Comparison of ENCODE assay signal across 16 cellular contexts in genomic region chr7:133054167-133054840, GRCh38. TPM values are rescaled to one million over a fixed set of nuclear protein-coding genes. Genes with fewer than 3 reads are reported as not detected.
DNase-seq lines count a peak whose midpoint lies in the region; ATAC-seq and TF ChIP-seq lines count a peak whose summit lies in the region.
"Had no signal": no experiment of that assay in that cellular context is flagged by ENCODE, and none has a peak within 500 bp of the region (broad histone marks: within the 10 kb centered on the region; RNA-seq: fewer than 3 reads in every experiment).

No MANE protein-coding gene starts in this region.

- H3K4me1 ChIP-seq in heart left ventricle: peaks cover 3 to 67% (median 49%) of the 10 kb centered on the region in 12 donors
- peaks cover 39% of the 10 kb centered on the region for H3K4me1 ChIP-seq in SJSA1 (replicated peaks)
- H3K4me1 ChIP-seq in fibroblast of lung (ENCODE audit: control insufficient read depth, extremely low read depth, insufficient read depth, low read length): peaks cover 30% of the 10 kb centered on the region
- H3K4me1 ChIP-seq in thoracic aorta (ENCODE audit: control insufficient read depth in 1 of 2, low read depth in 2 of 2): peaks cover 29 to 43% of the 10 kb centered on the region in 2 donors
- H3K4me1 ChIP-seq: neural progenitor cell had no signal

- H2AFZ ChIP-seq in fibroblast of lung (ENCODE audit: low read length): no peak overlapping the region
- H2AFZ ChIP-seq: neural progenitor cell had no signal

- intact Hi-C loops in heart left ventricle (cut with DNase I): no loop called here
- intact Hi-C loops in cardiac septum (cut with DNase I): no loop called here

- ATAC-seq in heart left ventricle (no peak), thoracic aorta (ENCODE audit: insufficient number of reproducible peaks, low FRiP score, low read depth) (no peak), GM18909 (IDR thresholded peaks at IDR 0.05; ENCODE audit: poor library complexity, unreplicated experiment) (no peak), HG02623 (IDR thresholded peaks at IDR 0.05; ENCODE audit: unreplicated experiment) (no peak)
- ATAC-seq: Panc1 had no signal

- DNase-seq in heart left ventricle: no peak
- no peak for DNase-seq in cardiac septum (ENCODE audit: low spot score)
- no peak for DNase-seq in SJSA1 (ENCODE audit: low read depth in 1 of 2, low spot score in 2 of 2)
- peak; percentile 31 to 43 for DNase-seq in fibroblast of lung (ENCODE audit: low read depth in 2 of 2)
- DNase-seq in thoracic aorta (ENCODE audit: low spot score): no peak
- DNase-seq in GOT3 (lab: John Stamatoyannopoulos, UW): no peak
- DNase-seq: activated CD4-positive, alpha-beta T cell treated with anti-CD3 and anti-CD28 coated beads, Interleukin-2, amount 50 U/mL, for 4 hours; dermis blood vessel endothelial cell; esophagus squamous epithelium; NCI-H1694; small intestine; T-helper 9 cell had no signal

- H3K27ac ChIP-seq in heart left ventricle (peak overlapping the region in 7 of 12 donors; percentile 11 to 80 (median 72)), SJSA1 (peak overlapping the region; percentile 85), fibroblast of lung (ENCODE audit: insufficient read depth, low read length) (peak overlapping the region; percentile 83), thoracic aorta (peak overlapping the region; percentile 24 to 79)
- H3K27ac ChIP-seq: neural progenitor cell had no signal

- H4K20me1 ChIP-seq in fibroblast of lung (ENCODE audit: control insufficient read depth, extremely low read depth, insufficient read depth, low read length): no peaks in the 10 kb centered on the region

- H3K36me3 ChIP-seq in heart left ventricle (no peaks in the 10 kb centered on the region), SJSA1 (no peaks in the 10 kb centered on the region), fibroblast of lung (ENCODE audit: control insufficient read depth, insufficient read depth, low read length) (no peaks in the 10 kb centered on the region), thoracic aorta (no peaks in the 10 kb centered on the region)
- H3K36me3 ChIP-seq: esophagus squamous epithelium, neural progenitor cell had no signal

- TF ChIP-seq POLR2A in heart left ventricle (IDR thresholded peaks at IDR 0.05): no peak

- no peak overlapping the region for H3K4me3 ChIP-seq in heart left ventricle
- H3K4me3 ChIP-seq in SJSA1: no peak overlapping the region
- H3K4me3 ChIP-seq in fibroblast of lung (replicated peaks in 1 of 4; ENCODE audit: control extremely low read depth in 1 of 4, insufficient read depth in 1 of 4, low read depth in 3 of 4, low read length in 4 of 4): no peak overlapping the region
- H3K4me3 ChIP-seq in thoracic aorta: no peak overlapping the region
- H3K4me3 ChIP-seq: esophagus squamous epithelium, neural progenitor cell had no signal

- H3K4me2 ChIP-seq in fibroblast of lung (ENCODE audit: extremely low read depth, insufficient read depth, low read length): peak overlapping the region; percentile 78
- H3K4me2 ChIP-seq: neural progenitor cell had no signal

- 52 to 55% (median 53%) methylated on average over 2 of the region's 2 CpGs for WGBS in heart left ventricle, 4 donors

- H3K9ac ChIP-seq in fibroblast of lung (ENCODE audit: insufficient read depth, low read length): no peak overlapping the region
- H3K9ac ChIP-seq: neural progenitor cell had no signal

- no peaks in the 10 kb centered on the region for H3K27me3 ChIP-seq in heart left ventricle
- H3K27me3 ChIP-seq in SJSA1 (replicated peaks): no peaks in the 10 kb centered on the region
- H3K27me3 ChIP-seq in fibroblast of lung (ENCODE audit: control insufficient read depth, insufficient read depth, low read length): no peaks in the 10 kb centered on the region
- H3K27me3 ChIP-seq in thoracic aorta (replicated peaks; ENCODE audit: insufficient read depth): no peaks in the 10 kb centered on the region
- H3K27me3 ChIP-seq: esophagus squamous epithelium, neural progenitor cell had no signal

- TF ChIP-seq CTCF in heart left ventricle (IDR thresholded peaks at IDR 0.05): no peak
- no peak for TF ChIP-seq CTCF in fibroblast of lung (conservative IDR thresholded peaks at IDR 0.05 in 1 of 2, IDR thresholded peaks at IDR 0.05 in 1 of 2; ENCODE audit: low read depth in 1 of 2, low read length in 2 of 2)
- no peak for TF ChIP-seq CTCF in thoracic aorta (IDR thresholded peaks at IDR 0.05)

- peaks cover 31% of the 10 kb centered on the region for H3K79me2 ChIP-seq in fibroblast of lung (ENCODE audit: control insufficient read depth, insufficient read depth, low read length)

- H3K9me3 ChIP-seq in heart left ventricle: no peaks in the 10 kb centered on the region
- no peaks in the 10 kb centered on the region for H3K9me3 ChIP-seq in SJSA1 (replicated peaks)
- H3K9me3 ChIP-seq in fibroblast of lung (ENCODE audit: control insufficient read depth, insufficient read depth, low read depth, low read length): no peaks in the 10 kb centered on the region
- no peaks in the 10 kb centered on the region for H3K9me3 ChIP-seq in thoracic aorta
- H3K9me3 ChIP-seq: esophagus squamous epithelium had no signal

RNA-seq across cellular contexts. Expression of gene CHCHD3, which starts 27.6 kb away (rescaled TPM):
- total RNA-seq in heart left ventricle (100 to 1,000 TPM in 8 of 9 donors, 10 to 100 TPM in 1; 92.9 to 197 (median 176) TPM), cardiac septum (138 TPM), fibroblast of lung (88.3 and 94.0 TPM in 2 replicates), thoracic aorta (10 to 100 TPM; 36.1 to 43.0 TPM)
- polyA plus RNA-seq in heart left ventricle (100 to 1,000 TPM; 108 to 186 TPM), fibroblast of lung (80.8 and 100 TPM in 2 replicates)
- total RNA-seq in SJSA1 (2014; rRNA removed; shearing (Covaris generic)): 150 and 198 TPM in 2 replicates
- 59.8 and 75.1 TPM in 2 replicates for polyA plus RNA-seq in fibroblast of lung (2012)
- 3.1 and 4.6 TPM in 2 replicates for polyA minus RNA-seq in fibroblast of lung (ENCODE audit: low replicate concordance)

Comparison
In these comparisons a context has a peak if more than half of its experiments do, and no peak if none do; other contexts are left out.
1. DNase-seq: peak in fibroblast of lung (2 of 2); none in heart left ventricle (0 of 5), cardiac septum (single experiment), SJSA1 (0 of 2), thoracic aorta (single experiment) and GOT3 (single experiment).
2. Peak in every context shown above with its lines, with median percentiles within 50 percentile points of each other: H3K27ac ChIP-seq.